2 cellular contexts compared by ENCODE assay signal in genomic region chr12:778615-779014, GRCh38.
TF ChIP-seq lines count a peak whose summit lies in the region.

No MANE protein-coding gene starts in this region.

TF ChIP-seq in SK-N-SH, 30 proteins besides CTCF, POLR2A, EP300 and RAD21 (continued from another document):
- TF ChIP-seq, protein P1, sequence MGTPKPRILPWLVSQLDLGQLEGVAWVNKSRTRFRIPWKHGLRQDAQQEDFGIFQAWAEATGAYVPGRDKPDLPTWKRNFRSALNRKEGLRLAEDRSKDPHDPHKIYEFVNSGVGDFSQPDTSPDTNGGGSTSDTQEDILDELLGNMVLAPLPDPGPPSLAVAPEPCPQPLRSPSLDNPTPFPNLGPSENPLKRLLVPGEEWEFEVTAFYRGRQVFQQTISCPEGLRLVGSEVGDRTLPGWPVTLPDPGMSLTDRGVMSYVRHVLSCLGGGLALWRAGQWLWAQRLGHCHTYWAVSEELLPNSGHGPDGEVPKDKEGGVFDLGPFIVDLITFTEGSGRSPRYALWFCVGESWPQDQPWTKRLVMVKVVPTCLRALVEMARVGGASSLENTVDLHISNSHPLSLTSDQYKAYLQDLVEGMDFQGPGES (IDR thresholded peaks at IDR 0.05; ENCODE audit: low read depth, low read length) = no peak
- TF ChIP-seq, protein P2, sequence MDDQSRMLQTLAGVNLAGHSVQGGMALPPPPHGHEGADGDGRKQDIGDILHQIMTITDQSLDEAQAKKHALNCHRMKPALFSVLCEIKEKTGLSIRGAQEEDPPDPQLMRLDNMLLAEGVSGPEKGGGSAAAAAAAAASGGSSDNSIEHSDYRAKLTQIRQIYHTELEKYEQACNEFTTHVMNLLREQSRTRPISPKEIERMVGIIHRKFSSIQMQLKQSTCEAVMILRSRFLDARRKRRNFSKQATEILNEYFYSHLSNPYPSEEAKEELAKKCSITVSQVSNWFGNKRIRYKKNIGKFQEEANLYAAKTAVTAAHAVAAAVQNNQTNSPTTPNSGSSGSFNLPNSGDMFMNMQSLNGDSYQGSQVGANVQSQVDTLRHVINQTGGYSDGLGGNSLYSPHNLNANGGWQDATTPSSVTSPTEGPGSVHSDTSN (IDR thresholded peaks at IDR 0.05) = no peak
- TF ChIP-seq FOXM1 (IDR thresholded peaks at IDR 0.05; ENCODE audit: low read depth) (no peak), ZBTB33 (IDR thresholded peaks at IDR 0.05; ENCODE audit: borderline replicate concordance, low read depth) (no peak), CHD2 (IDR thresholded peaks at IDR 0.05; ENCODE audit: low read length, partially characterized antibody) (no peak), ELF1 (IDR thresholded peaks at IDR 0.05) (no peak)

TF ChIP-seq in SK-N-SH treated with all-trans-retinoic acid at 6 μM for 48 hours, 23 proteins besides CTCF, POLR2A, EP300 and RAD21 (continued from another document):
- TF ChIP-seq, protein P3, sequence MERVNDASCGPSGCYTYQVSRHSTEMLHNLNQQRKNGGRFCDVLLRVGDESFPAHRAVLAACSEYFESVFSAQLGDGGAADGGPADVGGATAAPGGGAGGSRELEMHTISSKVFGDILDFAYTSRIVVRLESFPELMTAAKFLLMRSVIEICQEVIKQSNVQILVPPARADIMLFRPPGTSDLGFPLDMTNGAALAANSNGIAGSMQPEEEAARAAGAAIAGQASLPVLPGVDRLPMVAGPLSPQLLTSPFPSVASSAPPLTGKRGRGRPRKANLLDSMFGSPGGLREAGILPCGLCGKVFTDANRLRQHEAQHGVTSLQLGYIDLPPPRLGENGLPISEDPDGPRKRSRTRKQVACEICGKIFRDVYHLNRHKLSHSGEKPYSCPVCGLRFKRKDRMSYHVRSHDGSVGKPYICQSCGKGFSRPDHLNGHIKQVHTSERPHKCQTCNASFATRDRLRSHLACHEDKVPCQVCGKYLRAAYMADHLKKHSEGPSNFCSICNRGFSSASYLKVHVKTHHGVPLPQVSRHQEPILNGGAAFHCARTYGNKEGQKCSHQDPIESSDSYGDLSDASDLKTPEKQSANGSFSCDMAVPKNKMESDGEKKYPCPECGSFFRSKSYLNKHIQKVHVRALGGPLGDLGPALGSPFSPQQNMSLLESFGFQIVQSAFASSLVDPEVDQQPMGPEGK (CRISPR knock-in tag; IDR thresholded peaks at IDR 0.05; ENCODE audit: borderline replicate concordance) = no peak
- TF ChIP-seq ZFP30 (CRISPR knock-in tag; IDR thresholded peaks at IDR 0.05) = no peak
- TF ChIP-seq ISL1 (CRISPR knock-in tag; IDR thresholded peaks at IDR 0.05) = no peak
- no peak for TF ChIP-seq TCF4 (CRISPR knock-in tag; IDR thresholded peaks at IDR 0.05; ENCODE audit: borderline replicate concordance)
- TF ChIP-seq POU6F1 (CRISPR knock-in tag; IDR thresholded peaks at IDR 0.05; ENCODE audit: borderline replicate concordance, low read depth) = no peak
- TF ChIP-seq ZNF565 (CRISPR knock-in tag; conservative IDR thresholded peaks at IDR 0.05; ENCODE audit: low read depth) = no peak
- TF ChIP-seq ARNTL (CRISPR knock-in tag; IDR thresholded peaks at IDR 0.05; ENCODE audit: borderline replicate concordance, low read depth) = no peak
- TF ChIP-seq ZFP3 (CRISPR knock-in tag; IDR thresholded peaks at IDR 0.05) = no peak
- TF ChIP-seq CSRNP3 (CRISPR knock-in tag; IDR thresholded peaks at IDR 0.05) = no peak
- TF ChIP-seq, protein P4, sequence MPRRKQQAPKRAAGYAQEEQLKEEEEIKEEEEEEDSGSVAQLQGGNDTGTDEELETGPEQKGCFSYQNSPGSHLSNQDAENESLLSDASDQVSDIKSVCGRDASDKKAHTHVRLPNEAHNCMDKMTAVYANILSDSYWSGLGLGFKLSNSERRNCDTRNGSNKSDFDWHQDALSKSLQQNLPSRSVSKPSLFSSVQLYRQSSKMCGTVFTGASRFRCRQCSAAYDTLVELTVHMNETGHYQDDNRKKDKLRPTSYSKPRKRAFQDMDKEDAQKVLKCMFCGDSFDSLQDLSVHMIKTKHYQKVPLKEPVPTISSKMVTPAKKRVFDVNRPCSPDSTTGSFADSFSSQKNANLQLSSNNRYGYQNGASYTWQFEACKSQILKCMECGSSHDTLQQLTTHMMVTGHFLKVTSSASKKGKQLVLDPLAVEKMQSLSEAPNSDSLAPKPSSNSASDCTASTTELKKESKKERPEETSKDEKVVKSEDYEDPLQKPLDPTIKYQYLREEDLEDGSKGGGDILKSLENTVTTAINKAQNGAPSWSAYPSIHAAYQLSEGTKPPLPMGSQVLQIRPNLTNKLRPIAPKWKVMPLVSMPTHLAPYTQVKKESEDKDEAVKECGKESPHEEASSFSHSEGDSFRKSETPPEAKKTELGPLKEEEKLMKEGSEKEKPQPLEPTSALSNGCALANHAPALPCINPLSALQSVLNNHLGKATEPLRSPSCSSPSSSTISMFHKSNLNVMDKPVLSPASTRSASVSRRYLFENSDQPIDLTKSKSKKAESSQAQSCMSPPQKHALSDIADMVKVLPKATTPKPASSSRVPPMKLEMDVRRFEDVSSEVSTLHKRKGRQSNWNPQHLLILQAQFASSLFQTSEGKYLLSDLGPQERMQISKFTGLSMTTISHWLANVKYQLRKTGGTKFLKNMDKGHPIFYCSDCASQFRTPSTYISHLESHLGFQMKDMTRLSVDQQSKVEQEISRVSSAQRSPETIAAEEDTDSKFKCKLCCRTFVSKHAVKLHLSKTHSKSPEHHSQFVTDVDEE (CRISPR knock-in tag; IDR thresholded peaks at IDR 0.05) = no peak
- no peak for TF ChIP-seq RARB (CRISPR knock-in tag; IDR thresholded peaks at IDR 0.05)
- TF ChIP-seq BACH2 (CRISPR knock-in tag; IDR thresholded peaks at IDR 0.05; ENCODE audit: borderline replicate concordance) = no peak
- TF ChIP-seq TOX (CRISPR knock-in tag; IDR thresholded peaks at IDR 0.05; ENCODE audit: borderline replicate concordance) = no peak
